1 cellular context compared by ENCODE assay signal in the genomic region with DNA sequence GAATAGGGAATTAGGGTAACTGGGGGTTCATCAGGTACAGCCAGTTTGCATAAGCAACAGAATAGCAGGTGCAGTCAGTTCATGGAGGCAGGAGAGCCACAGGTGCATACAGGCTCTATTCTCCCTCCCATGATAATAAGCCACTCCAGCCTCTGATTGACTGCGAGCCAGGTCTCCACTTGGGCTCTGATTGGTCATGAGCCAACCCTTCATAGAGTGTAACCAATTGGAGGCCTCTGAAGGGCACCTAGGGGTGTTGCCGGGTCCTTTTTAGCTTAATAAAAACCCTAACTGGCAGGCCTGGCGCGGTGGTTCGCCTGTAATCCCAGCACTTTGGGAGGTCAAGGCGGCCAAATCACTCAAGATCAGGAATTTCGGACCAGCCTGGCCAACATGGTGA.
TF ChIP-seq lines count a peak whose summit lies in the region.

No MANE protein-coding gene starts in this region.

TF ChIP-seq in SK-N-SH, 30 proteins besides CTCF, POLR2A, EP300 and RAD21 (continued from another document):
- TF ChIP-seq, protein P1, sequence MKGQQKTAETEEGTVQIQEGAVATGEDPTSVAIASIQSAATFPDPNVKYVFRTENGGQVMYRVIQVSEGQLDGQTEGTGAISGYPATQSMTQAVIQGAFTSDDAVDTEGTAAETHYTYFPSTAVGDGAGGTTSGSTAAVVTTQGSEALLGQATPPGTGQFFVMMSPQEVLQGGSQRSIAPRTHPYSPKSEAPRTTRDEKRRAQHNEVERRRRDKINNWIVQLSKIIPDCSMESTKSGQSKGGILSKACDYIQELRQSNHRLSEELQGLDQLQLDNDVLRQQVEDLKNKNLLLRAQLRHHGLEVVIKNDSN (IDR thresholded peaks at IDR 0.05; ENCODE audit: borderline replicate concordance, low read depth): no peak
- TF ChIP-seq, protein P2, sequence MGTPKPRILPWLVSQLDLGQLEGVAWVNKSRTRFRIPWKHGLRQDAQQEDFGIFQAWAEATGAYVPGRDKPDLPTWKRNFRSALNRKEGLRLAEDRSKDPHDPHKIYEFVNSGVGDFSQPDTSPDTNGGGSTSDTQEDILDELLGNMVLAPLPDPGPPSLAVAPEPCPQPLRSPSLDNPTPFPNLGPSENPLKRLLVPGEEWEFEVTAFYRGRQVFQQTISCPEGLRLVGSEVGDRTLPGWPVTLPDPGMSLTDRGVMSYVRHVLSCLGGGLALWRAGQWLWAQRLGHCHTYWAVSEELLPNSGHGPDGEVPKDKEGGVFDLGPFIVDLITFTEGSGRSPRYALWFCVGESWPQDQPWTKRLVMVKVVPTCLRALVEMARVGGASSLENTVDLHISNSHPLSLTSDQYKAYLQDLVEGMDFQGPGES (IDR thresholded peaks at IDR 0.05; ENCODE audit: low read depth, low read length): no peak
- TF ChIP-seq NRF1 (IDR thresholded peaks at IDR 0.05; ENCODE audit: low read depth, low read length): no peak
- no peak for TF ChIP-seq SIN3A (IDR thresholded peaks at IDR 0.05; ENCODE audit: borderline replicate concordance, low read depth, low read length)
- no peak for TF ChIP-seq JUND (IDR thresholded peaks at IDR 0.05)
- no peak for TF ChIP-seq SMC3 (IDR thresholded peaks at IDR 0.05; ENCODE audit: low read depth, low read length)
- TF ChIP-seq, protein P3, sequence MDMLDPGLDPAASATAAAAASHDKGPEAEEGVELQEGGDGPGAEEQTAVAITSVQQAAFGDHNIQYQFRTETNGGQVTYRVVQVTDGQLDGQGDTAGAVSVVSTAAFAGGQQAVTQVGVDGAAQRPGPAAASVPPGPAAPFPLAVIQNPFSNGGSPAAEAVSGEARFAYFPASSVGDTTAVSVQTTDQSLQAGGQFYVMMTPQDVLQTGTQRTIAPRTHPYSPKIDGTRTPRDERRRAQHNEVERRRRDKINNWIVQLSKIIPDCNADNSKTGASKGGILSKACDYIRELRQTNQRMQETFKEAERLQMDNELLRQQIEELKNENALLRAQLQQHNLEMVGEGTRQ (IDR thresholded peaks at IDR 0.05; ENCODE audit: borderline replicate concordance, low read depth, low read length): no peak
